ENCODE assay signal across 8 cellular contexts in genomic region chr12:89244536-89244935, GRCh38.
A peak's percentile ranks its signal among the peaks of the same experiment; 100 is the strongest.
DNase-seq lines count a peak whose midpoint lies in the region; ATAC-seq and TF ChIP-seq lines count a peak whose summit lies in the region.

No MANE protein-coding gene starts in this region.

- intact Hi-C loops in activated CD8-positive, alpha-beta T cell treated with anti-CD3 and anti-CD28 coated beads for 36 hours (cut with micrococcal nuclease): loop anchor here (5.0 kb wide), 1 partner anchor 82 kb away; no protein-coding TSS in a partner anchor

- POLR2A ChIA-PET in activated CD8-positive, alpha-beta T cell treated with anti-CD3 and anti-CD28 coated beads for 36 hours (lab: Charles Lee): interaction anchor here (1.0 to 2.5 kb wide), 9 partner anchors 9 to 204 kb away, joined by 3 to 10 read pairs (median 4); partner anchors contain the start of gene DUSP6
- POLR2A ChIA-PET in HEK293T (lab: Yijun Ruan, JAX): no interaction called here

- H3K4me1 ChIP-seq in mesodermal cell (ENCODE audit: control insufficient read depth, insufficient read depth, low read length, poor library complexity, severe bottlenecking): peaks cover 39% of the 10 kb centered on the region

- H3K9me3 Mint-ChIP-seq in activated CD8-positive, alpha-beta T cell treated with anti-CD3 and anti-CD28 coated beads for 36 hours: peaks cover 5% of the 10 kb centered on the region

- ATAC-seq in HG03565 (IDR thresholded peaks at IDR 0.05; ENCODE audit: unreplicated experiment) (peak; percentile 41), GM21786 (IDR thresholded peaks at IDR 0.05; ENCODE audit: unreplicated experiment) (no peak), HG03135 (IDR thresholded peaks at IDR 0.05; ENCODE audit: unreplicated experiment) (no peak)
- peak; percentile 86 for ATAC-seq in activated CD8-positive, alpha-beta T cell treated with anti-CD3 and anti-CD28 coated beads for 36 hours

- CTCF ChIA-PET in activated CD8-positive, alpha-beta T cell treated with anti-CD3 and anti-CD28 coated beads for 36 hours (lab: Charles Lee): interaction anchor here (0.8 to 3.5 kb wide), 16 partner anchors 9 to 225 kb away, joined by 3 to 17 read pairs (median 4); partner anchors contain the start of gene DUSP6
- CTCF ChIA-PET in HEK293T (lab: Yijun Ruan, JAX): no interaction called here

- H3K4me1 Mint-ChIP-seq in activated CD8-positive, alpha-beta T cell treated with anti-CD3 and anti-CD28 coated beads for 36 hours (ENCODE audit: low read depth): peaks cover 34% of the 10 kb centered on the region

- peak overlapping the region; percentile 54 for H3K27ac ChIP-seq in mesodermal cell (ENCODE audit: low read depth, low read length, severe bottlenecking)

- H3K4me3 ChIP-seq in mesodermal cell (ENCODE audit: extremely low read depth, insufficient read depth, low read length, poor library complexity, severe bottlenecking): no peak overlapping the region

- peak overlapping the region; percentile 40 for H3K4me3 Mint-ChIP-seq in activated CD8-positive, alpha-beta T cell treated with anti-CD3 and anti-CD28 coated beads for 36 hours

- H3K36me3 ChIP-seq in mesodermal cell (ENCODE audit: control insufficient read depth, insufficient read depth, low read length): no peaks in the 10 kb centered on the region

- no peak for TF ChIP-seq CTCF in activated CD8-positive, alpha-beta T cell treated with anti-CD3 and anti-CD28 coated beads for 36 hours (IDR thresholded peaks at IDR 0.05)

- H3K9me3 ChIP-seq in mesodermal cell (ENCODE audit: control insufficient read depth, low read length): peaks cover 6% of the 10 kb centered on the region

- no peaks in the 10 kb centered on the region for H3K36me3 Mint-ChIP-seq in activated CD8-positive, alpha-beta T cell treated with anti-CD3 and anti-CD28 coated beads for 36 hours (ENCODE audit: low read depth)

- H3K27ac Mint-ChIP-seq in activated CD8-positive, alpha-beta T cell treated with anti-CD3 and anti-CD28 coated beads for 36 hours: peak overlapping the region; percentile 83

- WGBS in mesodermal cell (ENCODE audit: insufficient coverage in 2 of 2), 2 experiments: 57 to 75% methylated on average over 3 of the region's 3 CpGs

- H3K27me3 Mint-ChIP-seq in activated CD8-positive, alpha-beta T cell treated with anti-CD3 and anti-CD28 coated beads for 36 hours: peaks cover 3% of the 10 kb centered on the region

- peak; percentile 91 for DNase-seq in GF-D8 (lab: John Stamatoyannopoulos, UW)
- DNase-seq in activated CD8-positive, alpha-beta T cell treated with anti-CD3 and anti-CD28 coated beads for 36 hours: peak; percentile 45
- no peak for DNase-seq in HEK293T (ENCODE audit: extremely low spot score)
- no peak for DNase-seq in DMS114 treated with DMSO at 0.1 percent for 48 hours (lab: John Stamatoyannopoulos, UW; ENCODE audit: unreplicated experiment)

TF ChIP-seq in HEK293T, 16 proteins besides CTCF, POLR2A, EP300 and RAD21:
- TF ChIP-seq CTBP1 (IDR thresholded peaks at IDR 0.05; ENCODE audit: borderline replicate concordance) (no peak), FOXM1 (IDR thresholded peaks at IDR 0.05; ENCODE audit: borderline replicate concordance) (no peak), SUZ12 (IDR thresholded peaks at IDR 0.05) (no peak), ARNT (IDR thresholded peaks at IDR 0.05) (no peak), SP1 (IDR thresholded peaks at IDR 0.05) (no peak), ELF4 (IDR thresholded peaks at IDR 0.05) (no peak), PKNOX1 (IDR thresholded peaks at IDR 0.05) (no peak), L3MBTL2 (conservative IDR thresholded peaks at IDR 0.05) (no peak), TARDBP (IDR thresholded peaks at IDR 0.05) (no peak), NFRKB (IDR thresholded peaks at IDR 0.05) (no peak)

Comparison
In these comparisons a context has a peak if more than half of its experiments do, and no peak if none do; other contexts are left out.
1. DNase-seq: peak in GF-D8 (single experiment) and activated CD8-positive, alpha-beta T cell treated with anti-CD3 and anti-CD28 coated beads for 36 hours (single experiment); none in HEK293T (single experiment) and DMS114 treated with DMSO at 0.1 percent for 48 hours (single experiment).
2. ATAC-seq: peak in HG03565 (single experiment) and activated CD8-positive, alpha-beta T cell treated with anti-CD3 and anti-CD28 coated beads for 36 hours (single experiment); none in GM21786 (single experiment) and HG03135 (single experiment).